ENCODE assay signal across 11 cellular contexts in the genomic region with DNA sequence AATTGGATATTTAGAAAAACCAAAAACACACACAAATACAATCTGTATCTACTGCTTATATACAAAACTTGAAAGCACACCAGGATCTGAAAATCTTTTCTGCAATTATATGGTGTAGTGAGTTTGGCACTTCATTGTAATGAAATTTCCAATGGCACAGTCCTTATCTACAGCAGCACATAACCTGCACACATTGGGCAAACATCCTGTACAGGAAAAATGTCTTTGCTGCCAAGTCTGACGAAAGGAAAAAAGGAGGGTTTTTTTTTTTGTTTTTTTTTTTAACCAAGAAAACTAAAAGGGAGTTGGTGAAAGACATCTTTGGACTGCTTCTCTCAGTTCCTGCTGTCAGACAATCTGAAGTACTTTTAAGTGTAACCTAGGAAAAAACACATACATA.
A peak's percentile ranks its signal among the peaks of the same experiment; 100 is the strongest.
DNase-seq lines count a peak whose midpoint lies in the region; ATAC-seq, FAIRE-seq and TF ChIP-seq lines count a peak whose summit lies in the region.
"Had no signal": no experiment of that assay in that cellular context is flagged by ENCODE, and none has a peak within 500 bp of the region (broad histone marks: within the 10 kb centered on the region; RNA-seq: fewer than 3 reads in every experiment).

No MANE protein-coding gene starts in this region.

- no peaks in the 10 kb centered on the region for H3K27me3 Mint-ChIP-seq in activated naive CD8-positive, alpha-beta T cell

- POLR2A ChIA-PET in HepG2 (lab: Yijun Ruan, JAX), result no interaction called here

- H3K9me3 ChIP-seq in liver (ENCODE audit: control insufficient read depth in 4 of 4, low read length in 3 of 4) (no peaks in the 10 kb centered on the region), HepG2 (ENCODE audit: low read length) (no peaks in the 10 kb centered on the region), right lobe of liver (no peaks in the 10 kb centered on the region)

- H3K9me3 Mint-ChIP-seq in activated naive CD8-positive, alpha-beta T cell (ENCODE audit: low read depth), result peaks cover 4% of the 10 kb centered on the region

- H3K27me3 ChIP-seq in liver (ENCODE audit: control insufficient read depth in 4 of 4, insufficient read depth in 4 of 4, low read length in 3 of 4), result no peaks in the 10 kb centered on the region
- no peaks in the 10 kb centered on the region; a peak in 1 of 5 replicates for H3K27me3 ChIP-seq in HepG2 (ENCODE audit: control insufficient read depth in 1 of 2, insufficient read depth in 2 of 2, low read length in 2 of 2)
- no peaks in the 10 kb centered on the region for H3K27me3 ChIP-seq in right lobe of liver
- H3K27me3 ChIP-seq: dorsolateral prefrontal cortex had no signal

- intact Hi-C loops in HepG2 (cut with micrococcal nuclease; ENCODE audit: unreplicated experiment) (no loop called here), right lobe of liver (cut with DNase I) (loop anchor here in 1 of 2 donors (10.0 kb wide), 1 partner anchor 106 kb away; a partner anchor contains a TSS)

- no peak for TF ChIP-seq EP300 in HepG2 (IDR thresholded peaks at IDR 0.05; ENCODE audit: low read depth in 2 of 2, low read length in 2 of 2)
- TF ChIP-seq EP300 in HepG2 (CRISPR knock-in tag; IDR thresholded peaks at IDR 0.05; ENCODE audit: borderline replicate concordance), result no peak

- CTCF ChIA-PET in HepG2 (lab: Yijun Ruan, JAX; ENCODE audit: low intra/inter-chr PET ratio, low total read pairs), result no interaction called here

- peaks cover 89% of the 10 kb centered on the region for H3K79me2 ChIP-seq in HepG2 (ENCODE audit: insufficient read depth, low read length)

- in situ Hi-C loops in HepG2 (cut with HindIII; ENCODE audit: extremely low pct_ligation_motif_present, low pct_unique_long_range_greater_than_20kb), result no loop called here

- no peak for ATAC-seq in HepG2
- ATAC-seq in right lobe of liver, result peak; percentile 48 to 68 (median 58)
- ATAC-seq in HG03565 (IDR thresholded peaks at IDR 0.05; ENCODE audit: unreplicated experiment), result no peak

- no peak for DNase-seq in HepG2 (ENCODE audit: low spot score)
- no peak for DNase-seq in right lobe of liver
- DNase-seq in DMS53 (lab: John Stamatoyannopoulos, UW), result no peak
- DNase-seq in stimulated activated CD4-positive, alpha-beta T cell treated with anti-CD3 and anti-CD28 coated beads, Interleukin-4, amount 100 ng/mL, for 4 hours, result no peak
- DNase-seq: activated gamma-delta T cell treated with Interleukin-2 at 50 U/mL for 16 hours; dorsolateral prefrontal cortex; NCI-H146; stimulated activated CD4-positive, alpha-beta T cell treated with anti-CD3 and anti-CD28 coated beads, Interleukin-2, amount 100 ng/mL, for 48 hours had no signal

- H3K36me3 ChIP-seq in liver (ENCODE audit: control insufficient read depth in 4 of 4, insufficient read depth in 3 of 4, low read depth in 1 of 4, low read length in 3 of 4), result peaks cover 0 to 11% (median 7%) of the 10 kb centered on the region in 4 donors
- H3K36me3 ChIP-seq in HepG2 (replicated peaks in 1 of 2; ENCODE audit: control insufficient read depth in 1 of 2, insufficient read depth in 2 of 2, low read length in 2 of 2), result peaks cover 10 to 47% of the 10 kb centered on the region in 2 experiments
- no peaks in the 10 kb centered on the region for H3K36me3 ChIP-seq in right lobe of liver

- no peaks in the 10 kb centered on the region for H4K20me1 ChIP-seq in HepG2 (ENCODE audit: insufficient read depth, low read length)

- H3K4me1 Mint-ChIP-seq in activated naive CD8-positive, alpha-beta T cell (ENCODE audit: low read depth), result peaks cover 87% of the 10 kb centered on the region

- peaks cover 8 to 27% (median 14%) of the 10 kb centered on the region in 4 donors for H3K4me1 ChIP-seq in liver (ENCODE audit: control insufficient read depth in 4 of 4, insufficient read depth in 4 of 4, low read length in 3 of 4)
- peaks cover 74% of the 10 kb centered on the region for H3K4me1 ChIP-seq in HepG2 (ENCODE audit: insufficient read depth, low read length)
- H3K4me1 ChIP-seq in right lobe of liver, result peaks cover 0 to 24% (median 11%) of the 10 kb centered on the region in 4 donors

- H3K4me3 ChIP-seq in liver (ENCODE audit: low read depth in 1 of 3, low read length in 3 of 3) (no peak overlapping the region), HepG2 (replicated peaks in 1 of 3; ENCODE audit: insufficient read depth in 1 of 3, low read depth in 2 of 3, low read length in 3 of 3) (no peak overlapping the region), right lobe of liver (no peak overlapping the region)
- H3K4me3 ChIP-seq: dorsolateral prefrontal cortex had no signal

- H3K27ac ChIP-seq in liver (ENCODE audit: low read depth in 1 of 2, low read length in 2 of 2) (no peak overlapping the region), HepG2 (ENCODE audit: extremely low read length, insufficient read depth, low read length) (no peak overlapping the region), right lobe of liver (peak overlapping the region in 2 of 3 donors; percentile 13 to 52)
- H3K27ac ChIP-seq: dorsolateral prefrontal cortex had no signal

- 21% methylated on average over 1 of the region's 1 CpG for WGBS in liver
- whole genome bisulfite sequencing in HepG2 (ENCODE audit: low lambda C conversion rate), result 66% methylated on average over 1 of the region's 1 CpG
- WGBS in right lobe of liver (ENCODE audit: insufficient coverage, low coverage, low lambda C conversion rate, missing lambda C conversion rate), result 11% methylated on average over 1 of the region's 1 CpG

- peaks cover 31% of the 10 kb centered on the region for H3K36me3 Mint-ChIP-seq in activated naive CD8-positive, alpha-beta T cell

- no peak overlapping the region for H2AFZ ChIP-seq in HepG2 (ENCODE audit: low read length)

- TF ChIP-seq CTCF in liver (IDR thresholded peaks at IDR 0.05; ENCODE audit: low read depth, low read length, missing input control), result no peak
- no peak for TF ChIP-seq CTCF in HepG2 (CRISPR knock-in tag; IDR thresholded peaks at IDR 0.05)
- no peak for TF ChIP-seq CTCF in right lobe of liver (IDR thresholded peaks at IDR 0.05)

- peak overlapping the region; percentile 78 for H3K27ac Mint-ChIP-seq in activated naive CD8-positive, alpha-beta T cell

- no peak for TF ChIP-seq POLR2A in HepG2 (IDR thresholded peaks at IDR 0.05; ENCODE audit: insufficient read depth in 1 of 2, low read depth in 2 of 2, low read length in 2 of 2)
- TF ChIP-seq POLR2A in right lobe of liver (IDR thresholded peaks at IDR 0.05), result no peak

- peak; percentile 47 to 60 for TF ChIP-seq RAD21 in liver (IDR thresholded peaks at IDR 0.05)
- no peak for TF ChIP-seq RAD21 in HepG2 (CRISPR knock-in tag; IDR thresholded peaks at IDR 0.05)

- no peak for FAIRE-seq in HepG2 (lab: Jason Lieb, UNC)

- H3K4me2 ChIP-seq in HepG2 (ENCODE audit: low read depth, low read length), result no peak overlapping the region

- peak overlapping the region; percentile 54 for H3K4me3 Mint-ChIP-seq in activated naive CD8-positive, alpha-beta T cell

- no peak overlapping the region for H3K9ac ChIP-seq in liver (ENCODE audit: low read depth in 1 of 2, low read length in 2 of 2)
- no peak overlapping the region for H3K9ac ChIP-seq in HepG2 (ENCODE audit: insufficient read depth, low read depth, low read length)

- no TSS peak for BruUV-seq in HepG2 (replicated peaks; lab: Mats Ljungman, UMichigan)

TF ChIP-seq in liver, 16 proteins besides CTCF, POLR2A, EP300 and RAD21 (continues in another document):
- TF ChIP-seq EGR1 (IDR thresholded peaks at IDR 0.05; ENCODE audit: low read depth in 2 of 2) (peak; percentile 39 to 77), RXRA (IDR thresholded peaks at IDR 0.05) (peak; percentile 53 to 64), JUND (IDR thresholded peaks at IDR 0.05) (peak; percentile 18 to 45)
- TF ChIP-seq, protein P1, sequence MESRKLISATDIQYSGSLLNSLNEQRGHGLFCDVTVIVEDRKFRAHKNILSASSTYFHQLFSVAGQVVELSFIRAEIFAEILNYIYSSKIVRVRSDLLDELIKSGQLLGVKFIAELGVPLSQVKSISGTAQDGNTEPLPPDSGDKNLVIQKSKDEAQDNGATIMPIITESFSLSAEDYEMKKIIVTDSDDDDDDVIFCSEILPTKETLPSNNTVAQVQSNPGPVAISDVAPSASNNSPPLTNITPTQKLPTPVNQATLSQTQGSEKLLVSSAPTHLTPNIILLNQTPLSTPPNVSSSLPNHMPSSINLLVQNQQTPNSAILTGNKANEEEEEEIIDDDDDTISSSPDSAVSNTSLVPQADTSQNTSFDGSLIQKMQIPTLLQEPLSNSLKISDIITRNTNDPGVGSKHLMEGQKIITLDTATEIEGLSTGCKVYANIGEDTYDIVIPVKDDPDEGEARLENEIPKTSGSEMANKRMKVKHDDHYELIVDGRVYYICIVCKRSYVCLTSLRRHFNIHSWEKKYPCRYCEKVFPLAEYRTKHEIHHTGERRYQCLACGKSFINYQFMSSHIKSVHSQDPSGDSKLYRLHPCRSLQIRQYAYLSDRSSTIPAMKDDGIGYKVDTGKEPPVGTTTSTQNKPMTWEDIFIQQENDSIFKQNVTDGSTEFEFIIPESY (IDR thresholded peaks at IDR 0.05), result peak; percentile 67
- TF ChIP-seq, protein P2, sequence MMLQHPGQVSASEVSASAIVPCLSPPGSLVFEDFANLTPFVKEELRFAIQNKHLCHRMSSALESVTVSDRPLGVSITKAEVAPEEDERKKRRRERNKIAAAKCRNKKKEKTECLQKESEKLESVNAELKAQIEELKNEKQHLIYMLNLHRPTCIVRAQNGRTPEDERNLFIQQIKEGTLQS (IDR thresholded peaks at IDR 0.05), result no peak

TF ChIP-seq in HepG2, 621 proteins besides CTCF, POLR2A, EP300 and RAD21 (continues in another document):
- TF ChIP-seq ZNF30 (CRISPR knock-in tag; IDR thresholded peaks at IDR 0.05), result no peak
- TF ChIP-seq RNF2 (conservative IDR thresholded peaks at IDR 0.05; ENCODE audit: low read depth), result no peak
- no peak for TF ChIP-seq PHF8 (CRISPR knock-in tag; IDR thresholded peaks at IDR 0.05)
- TF ChIP-seq, protein P3, sequence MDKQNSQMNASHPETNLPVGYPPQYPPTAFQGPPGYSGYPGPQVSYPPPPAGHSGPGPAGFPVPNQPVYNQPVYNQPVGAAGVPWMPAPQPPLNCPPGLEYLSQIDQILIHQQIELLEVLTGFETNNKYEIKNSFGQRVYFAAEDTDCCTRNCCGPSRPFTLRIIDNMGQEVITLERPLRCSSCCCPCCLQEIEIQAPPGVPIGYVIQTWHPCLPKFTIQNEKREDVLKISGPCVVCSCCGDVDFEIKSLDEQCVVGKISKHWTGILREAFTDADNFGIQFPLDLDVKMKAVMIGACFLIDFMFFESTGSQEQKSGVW (CRISPR knock-in tag; IDR thresholded peaks at IDR 0.05; ENCODE audit: borderline replicate concordance), result no peak
- no peak for TF ChIP-seq SIN3B (IDR thresholded peaks at IDR 0.05; ENCODE audit: low read length)

Comparison
In these comparisons a context has a peak if more than half of its experiments do, and no peak if none do; other contexts are left out.
1. H3K27ac ChIP-seq: peak in right lobe of liver (2 of 3); none in liver (0 of 2) and HepG2 (single experiment).
2. ATAC-seq: peak in right lobe of liver (4 of 4); none in HepG2 (single experiment) and HG03565 (single experiment).